ENCODE assay signal across 1 cellular context in genomic region chr1:180241716-180242544, GRCh38.
A peak's percentile ranks its signal among the peaks of the same experiment; 100 is the strongest.
TF ChIP-seq lines count a peak whose summit lies in the region.

No MANE protein-coding gene starts in this region.

TF ChIP-seq in K562, 482 proteins besides CTCF, POLR2A, EP300 and RAD21 (continued from another document):
- TF ChIP-seq ATF6 (CRISPR knock-in tag; IDR thresholded peaks at IDR 0.05) = no peak
- TF ChIP-seq ID3 (CRISPR knock-in tag; IDR thresholded peaks at IDR 0.05) = no peak
- TF ChIP-seq ID3 (tag; IDR thresholded peaks at IDR 0.05) = no peak
- no peak for TF ChIP-seq POU5F1 (IDR thresholded peaks at IDR 0.05; ENCODE audit: borderline replicate concordance, low read depth, low read length, partially characterized antibody)
- TF ChIP-seq EHMT2 (IDR thresholded peaks at IDR 0.05) = peak; percentile 97
- no peak for TF ChIP-seq ZNF57 (CRISPR knock-in tag; IDR thresholded peaks at IDR 0.05)
- peak; percentile 47 for TF ChIP-seq ZNF121 (CRISPR knock-in tag; conservative IDR thresholded peaks at IDR 0.05)
- TF ChIP-seq NFRKB (IDR thresholded peaks at IDR 0.05; ENCODE audit: low read depth) = 0 out of 2 replicates have a peak, but pooled peaks have one; percentile 14
- TF ChIP-seq KDM1A (IDR thresholded peaks at IDR 0.05) = peak in 1 of 2 experiments; percentile 88; a peak in 1 of 4 replicates
- TF ChIP-seq USF2 (CRISPR knock-in tag; IDR thresholded peaks at IDR 0.05) = no peak
- peak; percentile 92 for TF ChIP-seq MIER1 (IDR thresholded peaks at IDR 0.05; ENCODE audit: low read depth)
- TF ChIP-seq REST (CRISPR knock-in tag; IDR thresholded peaks at IDR 0.05; ENCODE audit: low read depth) = peak; percentile 86
- TF ChIP-seq CREB3 (tag; conservative IDR thresholded peaks at IDR 0.05; ENCODE audit: low read depth) = no peak
- TF ChIP-seq KDM5B (IDR thresholded peaks at IDR 0.05; ENCODE audit: insufficient replicate concordance, low read depth, low read length) = no peak
